29 cellular contexts compared by ENCODE assay signal in the genomic region with DNA sequence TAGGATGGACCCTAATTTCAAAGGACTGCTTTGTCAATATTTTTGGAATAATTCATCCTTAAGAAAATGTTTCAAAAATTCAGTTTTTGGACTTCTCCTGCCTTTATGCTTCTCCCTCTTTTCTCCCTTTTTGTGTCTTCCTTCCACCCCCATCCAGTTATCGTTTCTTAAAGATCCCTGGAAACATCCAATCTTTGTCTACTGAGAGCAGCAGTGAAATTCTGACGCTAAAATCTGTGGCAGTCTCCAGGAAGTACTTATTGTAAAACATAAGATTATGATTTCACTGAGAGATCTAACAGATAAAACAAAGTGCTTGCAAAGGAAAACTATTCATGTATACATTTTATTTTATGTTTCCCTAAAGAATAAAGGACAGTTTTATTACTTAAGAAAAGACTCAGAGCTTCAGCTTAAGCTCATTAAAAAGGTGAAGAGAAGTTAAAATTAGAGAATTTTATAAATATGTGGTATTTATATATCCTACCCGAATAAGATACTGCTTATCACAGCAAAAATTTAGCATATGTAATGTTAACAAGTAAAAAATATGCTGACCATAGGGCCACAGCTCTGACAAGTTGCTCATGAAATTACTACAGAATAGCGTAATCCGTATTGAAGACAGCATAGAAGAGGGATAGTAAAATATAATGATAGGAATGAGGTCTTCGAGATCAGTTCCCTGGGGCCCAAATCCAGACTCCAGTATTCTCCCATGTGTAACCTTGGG. TPM values are rescaled to one million over a fixed set of nuclear protein-coding genes. Genes with fewer than 3 reads are reported as not detected.
A peak's percentile ranks its signal among the peaks of the same experiment; 100 is the strongest.
DNase-seq lines count a peak whose midpoint lies in the region; FAIRE-seq and TF ChIP-seq lines count a peak whose summit lies in the region.
"Had no signal": no experiment of that assay in that cellular context is flagged by ENCODE, and none has a peak within 500 bp of the region (broad histone marks: within the 10 kb centered on the region; RNA-seq: fewer than 3 reads in every experiment).

No MANE protein-coding gene starts in this region.

- TF ChIP-seq CTCF in AG10803 (conservative IDR thresholded peaks at IDR 0.05; ENCODE audit: low read length): no peak
- TF ChIP-seq CTCF in astrocyte (IDR thresholded peaks at IDR 0.05; ENCODE audit: insufficient read depth, low read depth, low read length): no peak
- no peak for TF ChIP-seq CTCF in glutamatergic neuron (IDR thresholded peaks at IDR 0.05; ENCODE audit: partially characterized antibody, unreplicated experiment)

- H3K9me3 Mint-ChIP-seq in astrocyte (ENCODE audit: unreplicated experiment) (no peaks in the 10 kb centered on the region), glutamatergic neuron (ENCODE audit: unreplicated experiment) (peaks cover 2% of the 10 kb centered on the region)
- H3K9me3 Mint-ChIP-seq in activated T-helper 1 cell treated with anti-CD3 and anti-CD28 coated beads, Interleukin-12 subunit alpha, Interleukin-12 subunit beta, Interleukin-2, Interleukin-4 antibody, amounts not matched to agents 30 ng/mL and 10 ng/mL and 1 ng/mL, durations not matched to agents 14 hours and 24 hours and 36 hours: no peaks in the 10 kb centered on the region
- H3K9me3 Mint-ChIP-seq: activated T-cell treated with anti-CD3 and anti-CD28 coated beads, Interleukin-2, amount 50 U/mL, for 4 hours; CD8-positive, alpha-beta memory T cell had no signal

- peaks cover 98% of the 10 kb centered on the region for H4K20me1 ChIP-seq in astrocyte (ENCODE audit: insufficient read depth, low read length)

- H3K9ac ChIP-seq in astrocyte (ENCODE audit: low read length) (peak overlapping the region; percentile 0), skeletal muscle satellite cell (ENCODE audit: low read depth, low read length) (peak overlapping the region; percentile 16)

- FAIRE-seq in astrocyte (lab: Jason Lieb, UNC): no peak
- FAIRE-seq: G401.6 had no signal

- no peak overlapping the region for H2AFZ ChIP-seq in astrocyte (ENCODE audit: low read depth, low read length)

- no peaks in the 10 kb centered on the region for H3K9me3 ChIP-seq in astrocyte (ENCODE audit: insufficient read depth, low read depth, low read length)
- H3K9me3 ChIP-seq in skeletal muscle satellite cell (replicated peaks; ENCODE audit: low read length): no peaks in the 10 kb centered on the region
- H3K9me3 ChIP-seq: gastrocnemius medialis, left ventricle myocardium inferior, spleen, tibial nerve had no signal

- peaks cover 100% of the 10 kb centered on the region for H3K79me2 ChIP-seq in astrocyte (ENCODE audit: insufficient read depth, low read length)

- H3K27me3 Mint-ChIP-seq in astrocyte (ENCODE audit: low read depth, unreplicated experiment) (no peaks in the 10 kb centered on the region), glutamatergic neuron (ENCODE audit: unreplicated experiment) (peaks cover 2% of the 10 kb centered on the region)
- H3K27me3 Mint-ChIP-seq in activated T-helper 1 cell treated with anti-CD3 and anti-CD28 coated beads, Interleukin-12 subunit alpha, Interleukin-12 subunit beta, Interleukin-2, Interleukin-4 antibody, amounts not matched to agents 30 ng/mL and 10 ng/mL and 1 ng/mL, durations not matched to agents 14 hours and 24 hours and 36 hours (ENCODE audit: insufficient read depth): peaks cover 4% of the 10 kb centered on the region
- H3K27me3 Mint-ChIP-seq: brain had no signal

- H3K4me2 ChIP-seq in astrocyte (ENCODE audit: low read length) (peak overlapping the region; percentile 93), skeletal muscle satellite cell (ENCODE audit: low read length) (peak overlapping the region; percentile 88)

- intact Hi-C loops in activated T-helper 1 cell treated with anti-CD3 and anti-CD28 coated beads, Interleukin-12 subunit alpha, Interleukin-12 subunit beta, Interleukin-2, Interleukin-4 antibody, amounts not matched to agents 30 ng/mL and 10 ng/mL and 1 ng/mL, durations not matched to agents 14 hours and 24 hours and 36 hours (cut with micrococcal nuclease): loop anchor here (10.0 kb wide), 1 partner anchor 1076 kb away; the partner anchor contains the start of gene STYX

- DNase-seq in AG10803 (ENCODE audit: low read depth) (no peak), astrocyte (ENCODE audit: low read depth) (no peak), glutamatergic neuron (no peak), DMS 273 treated with DMSO at 0.1 percent for 48 hours (lab: John Stamatoyannopoulos, UW) (no peak)
- DNase-seq in activated T-helper 1 cell treated with anti-CD3 and anti-CD28 coated beads, Interleukin-12 subunit alpha, Interleukin-12 subunit beta, Interleukin-2, Interleukin-4 antibody, amounts not matched to agents 30 ng/mL and 10 ng/mL and 1 ng/mL, durations not matched to agents 14 hours and 24 hours and 36 hours (ENCODE audit: low spot score): no peak
- no peak for DNase-seq in activated CD4-positive, alpha-beta T cell treated with anti-CD3 and anti-CD28 coated beads for 1 hour
- DNase-seq: activated CD4-positive, alpha-beta T cell treated with anti-CD3 and anti-CD28 coated beads, Interleukin-2, amount 50 U/mL, for 1 hour; activated naive CD4-positive, alpha-beta T cell treated with Interleukin-2 at 50 U/mL for 16 hours; activated T-cell treated with anti-CD3 and anti-CD28 coated beads, Interleukin-2, amount 50 U/mL, for 4 hours; AML-193; CD8-positive, alpha-beta memory T cell; effector CD8-positive, alpha-beta T cell; erythroblast; gastrocnemius medialis; KG1; left ventricle myocardium inferior; midbrain; naive thymus-derived CD4-positive, alpha-beta T cell; NCI-H1436 treated with DMSO at 0.1 percent for 48 hours; NCI-H345; occipital lobe; SHP77 treated with DMSO at 0.1 percent for 48 hours; spleen; T1000; WERI-Rb-1 had no signal

- H3K27ac Mint-ChIP-seq in astrocyte (ENCODE audit: unreplicated experiment): peak overlapping the region; percentile 73
- no peak overlapping the region for H3K27ac Mint-ChIP-seq in glutamatergic neuron (ENCODE audit: unreplicated experiment)
- H3K27ac Mint-ChIP-seq in activated T-helper 1 cell treated with anti-CD3 and anti-CD28 coated beads, Interleukin-12 subunit alpha, Interleukin-12 subunit beta, Interleukin-2, Interleukin-4 antibody, amounts not matched to agents 30 ng/mL and 10 ng/mL and 1 ng/mL, durations not matched to agents 14 hours and 24 hours and 36 hours: no peak overlapping the region
- H3K27ac Mint-ChIP-seq: CD8-positive, alpha-beta memory T cell; naive thymus-derived CD4-positive, alpha-beta T cell had no signal

- H3K4me3 Mint-ChIP-seq in astrocyte (ENCODE audit: unreplicated experiment) (peak overlapping the region; percentile 99), glutamatergic neuron (ENCODE audit: unreplicated experiment) (peak overlapping the region; percentile 3)
- no peak overlapping the region for H3K4me3 Mint-ChIP-seq in activated T-helper 1 cell treated with anti-CD3 and anti-CD28 coated beads, Interleukin-12 subunit alpha, Interleukin-12 subunit beta, Interleukin-2, Interleukin-4 antibody, amounts not matched to agents 30 ng/mL and 10 ng/mL and 1 ng/mL, durations not matched to agents 14 hours and 24 hours and 36 hours
- H3K4me3 Mint-ChIP-seq: activated T-cell treated with anti-CD3 and anti-CD28 coated beads, Interleukin-2, amount 50 U/mL, for 4 hours; CD8-positive, alpha-beta memory T cell; naive thymus-derived CD4-positive, alpha-beta T cell had no signal

- peaks cover 50% of the 10 kb centered on the region for H3K4me1 Mint-ChIP-seq in astrocyte (ENCODE audit: low read depth, unreplicated experiment)
- peaks cover 26% of the 10 kb centered on the region for H3K4me1 Mint-ChIP-seq in glutamatergic neuron (ENCODE audit: low read depth, unreplicated experiment)
- peaks cover 11% of the 10 kb centered on the region for H3K4me1 Mint-ChIP-seq in activated T-helper 1 cell treated with anti-CD3 and anti-CD28 coated beads, Interleukin-12 subunit alpha, Interleukin-12 subunit beta, Interleukin-2, Interleukin-4 antibody, amounts not matched to agents 30 ng/mL and 10 ng/mL and 1 ng/mL, durations not matched to agents 14 hours and 24 hours and 36 hours (ENCODE audit: low read depth)

- H3K4me3 ChIP-seq in AG10803 (ENCODE audit: low read length) (peak overlapping the region; percentile 43), astrocyte (ENCODE audit: insufficient read depth, low read depth, low read length) (no peak overlapping the region), skeletal muscle satellite cell (ENCODE audit: low read length) (peak overlapping the region; percentile 20)
- H3K4me3 ChIP-seq: gastrocnemius medialis, left ventricle myocardium inferior, spleen, tibial nerve had no signal

- H3K27ac ChIP-seq in astrocyte (ENCODE audit: low read depth, low read length): no peak overlapping the region
- H3K27ac ChIP-seq: gastrocnemius medialis, left ventricle myocardium inferior, spleen, WERI-Rb-1 had no signal

- H3K4me1 ChIP-seq in astrocyte (ENCODE audit: insufficient read depth, low read length) (peaks cover 26% of the 10 kb centered on the region), skeletal muscle satellite cell (ENCODE audit: control insufficient read depth, insufficient read depth, low read length) (peaks cover 56% of the 10 kb centered on the region)

- H3K36me3 ChIP-seq in astrocyte (ENCODE audit: insufficient read depth, low read length) (peaks cover 33% of the 10 kb centered on the region), skeletal muscle satellite cell (ENCODE audit: insufficient read depth, low read length) (peaks cover 69% of the 10 kb centered on the region)
- H3K36me3 ChIP-seq: gastrocnemius medialis, left ventricle myocardium inferior, spleen, tibial nerve, WERI-Rb-1 had no signal

- no peaks in the 10 kb centered on the region for H3K27me3 ChIP-seq in astrocyte (ENCODE audit: insufficient read depth, low read length)
- no peaks in the 10 kb centered on the region for H3K27me3 ChIP-seq in skeletal muscle satellite cell (ENCODE audit: control insufficient read depth, insufficient read depth, low read length)
- H3K27me3 ChIP-seq: gastrocnemius medialis, tibial nerve had no signal

- H3K36me3 Mint-ChIP-seq in astrocyte (ENCODE audit: low read depth, unreplicated experiment) (peaks cover 25% of the 10 kb centered on the region), glutamatergic neuron (ENCODE audit: unreplicated experiment) (peaks cover 4% of the 10 kb centered on the region)
- peaks cover 3% of the 10 kb centered on the region for H3K36me3 Mint-ChIP-seq in activated T-helper 1 cell treated with anti-CD3 and anti-CD28 coated beads, Interleukin-12 subunit alpha, Interleukin-12 subunit beta, Interleukin-2, Interleukin-4 antibody, amounts not matched to agents 30 ng/mL and 10 ng/mL and 1 ng/mL, durations not matched to agents 14 hours and 24 hours and 36 hours (ENCODE audit: low read depth)

RNA-seq across cellular contexts. Expression of gene FRMD6, which starts 6.9 kb away (rescaled TPM):
- total RNA-seq in astrocyte: 492 and 498 TPM in 2 replicates
- total RNA-seq in glutamatergic neuron (ENCODE audit: unreplicated experiment): 16.9 TPM
- total RNA-seq in skeletal muscle satellite cell (2012; rRNA removed): 148 and 178 TPM in 2 replicates
- total RNA-seq in activated T-helper 1 cell treated with anti-CD3 and anti-CD28 coated beads, Interleukin-12 subunit alpha, Interleukin-12 subunit beta, Interleukin-2, Interleukin-4 antibody, amounts not matched to agents 30 ng/mL and 10 ng/mL and 1 ng/mL, durations not matched to agents 14 hours and 24 hours and 36 hours: 5.9 and 6.1 TPM in 2 replicates

Comparison
In these comparisons a context has a peak if more than half of its experiments do, and no peak if none do; other contexts are left out.
1. RNA of gene FRMD6, which starts 6.9 kb away (total RNA-seq): 492 to 498 TPM in astrocyte; 16.9 TPM in glutamatergic neuron (single experiment) and 5.9 to 6.1 TPM in activated T-helper 1 cell treated with anti-CD3 and anti-CD28 coated beads, Interleukin-12 subunit alpha, Interleukin-12 subunit beta, Interleukin-2, Interleukin-4 antibody, amounts not matched to agents 30 ng/mL and 10 ng/mL and 1 ng/mL, durations not matched to agents 14 hours and 24 hours and 36 hours; every median in the first group is over 10 times any median in the second.